11 cellular contexts compared by ENCODE assay signal in the genomic region with DNA sequence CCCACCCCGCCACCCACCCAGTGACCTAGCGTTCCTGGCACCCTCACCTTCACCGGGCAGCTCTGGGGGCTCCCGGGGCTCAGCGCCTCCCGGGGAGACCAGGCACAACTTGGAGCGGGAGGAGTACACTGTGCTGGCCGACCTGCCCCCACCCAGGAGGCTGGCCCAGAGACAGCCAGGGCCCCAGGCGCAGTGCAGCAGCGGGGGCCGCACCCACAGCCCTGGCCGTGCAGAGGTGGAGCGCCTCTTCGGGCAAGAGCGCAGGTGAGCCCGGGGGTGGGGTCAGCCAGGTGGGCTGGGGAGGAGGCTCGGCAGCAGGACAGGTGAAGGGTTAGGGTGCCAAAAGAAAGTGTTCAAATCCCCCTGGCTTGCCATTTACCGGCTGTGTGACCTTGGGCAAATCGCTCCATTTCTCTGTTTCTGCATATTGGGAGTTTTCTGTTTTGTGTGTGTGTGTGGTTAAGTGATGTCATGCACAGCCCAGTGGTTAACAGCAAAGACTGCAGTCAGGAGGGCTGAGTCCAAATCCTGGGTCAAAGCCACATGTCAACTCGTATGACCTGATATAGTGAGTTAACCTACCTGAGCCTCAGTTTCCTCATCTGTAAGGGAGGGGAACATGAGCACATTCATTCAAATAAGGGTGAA. TPM values are rescaled to one million over a fixed set of nuclear protein-coding genes. Genes with fewer than 3 reads are reported as not detected.
DNase-seq lines count a peak whose midpoint lies in the region; ATAC-seq and TF ChIP-seq lines count a peak whose summit lies in the region.
"Had no signal": no experiment of that assay in that cellular context is flagged by ENCODE, and none has a peak within 500 bp of the region (broad histone marks: within the 10 kb centered on the region; RNA-seq: fewer than 3 reads in every experiment).

No MANE protein-coding gene starts in this region.

- H3K36me3 ChIP-seq in brain microvascular endothelial cell (replicated peaks): no peaks in the 10 kb centered on the region

- DNase-seq in ELR (ENCODE audit: low read depth): peak; percentile 53
- DNase-seq in MV-4-11 (lab: John Stamatoyannopoulos, UW): peak; percentile 58
- peak; percentile 20 for DNase-seq in brain microvascular endothelial cell
- DNase-seq in natural killer cell: no peak
- DNase-seq in stimulated activated CD4-positive, alpha-beta T cell treated with anti-CD3 and anti-CD28 coated beads, Interleukin-2, amount 100 ng/mL, for 48 hours: no peak
- no peak for DNase-seq in activated CD4-positive, alpha-beta T cell treated with anti-CD3 and anti-CD28 coated beads for 1 hour
- DNase-seq in NK-92 treated with Interleukin-12 subunit alpha and Interleukin-12 subunit beta, amount 100 ng/mL, for 24 hours (lab: John Stamatoyannopoulos, UW): no peak
- DNase-seq: activated CD4-positive, alpha-beta T cell treated with anti-CD3 and anti-CD28 coated beads, Interleukin-2, amount 50 U/mL, for 48 hours; KG1; stimulated activated CD4-positive, alpha-beta T cell treated with anti-CD3 and anti-CD28 coated beads, Interleukin-12 subunit alpha, Interleukin-12 subunit beta, amount 100 ng/mL, for 4 hours had no signal

- no peak overlapping the region for H3K27ac Mint-ChIP-seq in natural killer cell

- H3K27me3 ChIP-seq in brain microvascular endothelial cell (replicated peaks): no peaks in the 10 kb centered on the region

- no peak overlapping the region for H3K4me3 ChIP-seq in brain microvascular endothelial cell (ENCODE audit: low read depth, low read length)

- peak; percentile 53 for TF ChIP-seq CTCF in brain microvascular endothelial cell (IDR thresholded peaks at IDR 0.05; ENCODE audit: low read depth, low read length, missing control alignments)
- no peak for TF ChIP-seq CTCF in natural killer cell (IDR thresholded peaks at IDR 0.05)

- in situ Hi-C loops in brain microvascular endothelial cell (cut with HindIII; ENCODE audit: low pct_ligation_motif_present, low sequenced_read_pairs): no loop called here

- no peaks in the 10 kb centered on the region for H3K27me3 Mint-ChIP-seq in natural killer cell (ENCODE audit: low read depth in 2 of 2)

- peaks cover 0 to 5% of the 10 kb centered on the region in 2 donors for H3K4me1 Mint-ChIP-seq in natural killer cell

- H3K36me3 Mint-ChIP-seq in natural killer cell: no peaks in the 10 kb centered on the region

- intact Hi-C loops in natural killer cell (cut with micrococcal nuclease): no loop called here

- no peak overlapping the region for H3K4me3 Mint-ChIP-seq in natural killer cell

- peak in 2 of 3 donors; percentile 70 to 76 for ATAC-seq in natural killer cell
- no peak for ATAC-seq in HG02970 (IDR thresholded peaks at IDR 0.05; ENCODE audit: low FRiP score, unreplicated experiment)

- no peak overlapping the region for H3K27ac ChIP-seq in brain microvascular endothelial cell

- H3K9me3 Mint-ChIP-seq in natural killer cell: no peaks in the 10 kb centered on the region

RNA-seq across cellular contexts. Expression of a gene that starts 29.5 kb away (rescaled TPM):
- 10 to 100 TPM; 25.1 to 38.5 (median 25.8) TPM for total RNA-seq in natural killer cell

RNA-seq across cellular contexts. Expression of a gene that starts 40.2 kb away (rescaled TPM):
- total RNA-seq in natural killer cell: 10 to 100 TPM; 28.0 to 45.1 (median 39.0) TPM

RNA-seq across cellular contexts. Expression of a gene that starts 50.9 kb away (rescaled TPM):
- 100 to 1,000 TPM; 195 to 218 (median 214) TPM for total RNA-seq in natural killer cell

Comparison
In these comparisons a context has a peak if more than half of its experiments do, and no peak if none do; other contexts are left out.
1. DNase-seq: peak in ELR (single experiment), MV-4-11 (single experiment) and brain microvascular endothelial cell (single experiment); none in natural killer cell (single experiment), stimulated activated CD4-positive, alpha-beta T cell treated with anti-CD3 and anti-CD28 coated beads, Interleukin-2, amount 100 ng/mL, for 48 hours (0 of 2), activated CD4-positive, alpha-beta T cell treated with anti-CD3 and anti-CD28 coated beads for 1 hour (single experiment) and NK-92 treated with Interleukin-12 subunit alpha and Interleukin-12 subunit beta, amount 100 ng/mL, for 24 hours (single experiment).